In the genomic region with DNA sequence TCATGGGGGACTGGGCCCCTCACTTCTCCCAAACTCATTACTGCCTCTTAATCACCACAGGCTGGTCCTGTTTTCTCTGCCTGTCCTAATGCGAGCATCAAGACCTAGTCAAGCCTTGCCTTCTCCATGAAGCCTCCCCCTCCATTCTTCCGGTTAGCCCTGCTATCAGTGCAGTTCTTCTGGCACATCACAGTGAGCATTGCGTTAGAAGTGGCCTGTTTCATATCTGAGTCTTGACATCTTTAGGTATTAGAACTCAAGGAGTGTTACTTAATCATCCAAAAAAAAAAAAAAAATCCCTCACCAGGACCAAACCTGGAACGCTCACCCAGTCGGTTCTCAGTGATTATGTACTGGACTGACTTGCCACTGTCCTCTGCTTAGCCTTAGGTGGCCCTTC, we compare ENCODE assay signal across 27 cellular contexts.
"Had no signal": no experiment of that assay in that cellular context is flagged by ENCODE, and none has a peak within 500 bp of the region (broad histone marks: within the 10 kb centered on the region; RNA-seq: fewer than 3 reads in every experiment).

No MANE protein-coding gene starts in this region.

- DNase-seq: activated CD4-positive, alpha-beta T cell treated with anti-CD3 and anti-CD28 coated beads for 48 hours; activated CD4-positive, alpha-beta T cell treated with anti-CD3 and anti-CD28 coated beads, Interleukin-2, amount 50 U/mL, for 48 hours; activated CD4-positive, CD25-positive, alpha-beta regulatory T cell; activated CD8-positive, alpha-beta memory T cell treated with anti-CD3 and anti-CD28 coated beads, Interleukin-2, amount 50 U/mL, for 48 hours; activated gamma-delta T cell treated with Interleukin-2 at 50 U/mL for 16 hours; activated naive CD8-positive, alpha-beta T cell treated with anti-CD3 and anti-CD28 coated beads, Interleukin-2, amount 50 U/mL, for 24 hours; activated T-cell treated with anti-CD3 and anti-CD28 coated beads, Interleukin-2, amount 50 U/mL, for 24 hours; central memory CD4-positive, alpha-beta T cell; endodermal cell; foreskin keratinocyte; heart right ventricle; left lung; lower lobe of right lung; mesendoderm; natural killer cell; posterior cingulate gyrus; right cardiac atrium; stimulated activated CD4-positive, alpha-beta T cell treated with anti-CD3 and anti-CD28 coated beads, Interleukin-15, amount 100 ng/mL, for 24 hours; stimulated activated CD4-positive, alpha-beta T cell treated with anti-CD3 and anti-CD28 coated beads, Interleukin-2, amount 100 ng/mL, for 24 hours; stimulated activated naive CD8-positive, alpha-beta T cell treated with anti-CD3 and anti-CD28 coated beads, Interleukin-15, Interleukin-2, amounts not matched to agents 100 U/mL and 50 U/mL, for 24 hours; testis; transverse colon had no signal

- H3K36me3 Mint-ChIP-seq: activated naive CD4-positive, alpha-beta T cell treated with anti-CD3 and anti-CD28 coated beads, Interleukin-2, amount 50 U/mL, for 24 hours; natural killer cell; neural progenitor cell had no signal

- H3K4me2 ChIP-seq: neural progenitor cell had no signal

- H3K36me3 ChIP-seq: breast epithelium, heart right ventricle, left lung, lower lobe of right lung, neural progenitor cell, transverse colon had no signal

- H3K27ac Mint-ChIP-seq: activated naive CD4-positive, alpha-beta T cell treated with anti-CD3 and anti-CD28 coated beads, Interleukin-2, amount 50 U/mL, for 24 hours; activated naive CD8-positive, alpha-beta T cell treated with anti-CD3 and anti-CD28 coated beads, Interleukin-2, amount 50 U/mL, for 24 hours; activated T-cell treated with anti-CD3 and anti-CD28 coated beads, Interleukin-2, amount 50 U/mL, for 24 hours; activated T-helper 17 cell treated with anti-CD3 and anti-CD28 coated beads, Interleukin-2, amount 50 U/mL, for 72 hours; endodermal cell; natural killer cell; neural progenitor cell had no signal

- H3K27me3 Mint-ChIP-seq: activated naive CD4-positive, alpha-beta T cell treated with anti-CD3 and anti-CD28 coated beads, Interleukin-2, amount 50 U/mL, for 24 hours; activated naive CD8-positive, alpha-beta T cell treated with anti-CD3 and anti-CD28 coated beads, Interleukin-2, amount 50 U/mL, for 24 hours; activated T-cell treated with anti-CD3 and anti-CD28 coated beads, Interleukin-2, amount 50 U/mL, for 24 hours; activated T-helper 17 cell treated with anti-CD3 and anti-CD28 coated beads, Interleukin-2, amount 50 U/mL, for 72 hours had no signal

- ATAC-seq: activated naive CD8-positive, alpha-beta T cell treated with anti-CD3 and anti-CD28 coated beads, Interleukin-2, amount 50 U/mL, for 24 hours; activated T-helper 17 cell treated with anti-CD3 and anti-CD28 coated beads, Interleukin-2, amount 50 U/mL, for 72 hours; esophagus mucosa; foreskin keratinocyte; heart right ventricle; left lung; lower lobe of right lung; natural killer cell; right cardiac atrium; stimulated activated naive CD8-positive, alpha-beta T cell treated with anti-CD3 and anti-CD28 coated beads, Interleukin-15, Interleukin-2, amounts not matched to agents 100 U/mL and 50 U/mL, for 24 hours had no signal

- H3K4me1 ChIP-seq: breast epithelium, foreskin keratinocyte, neural progenitor cell, testis had no signal

- H3K27ac ChIP-seq: breast epithelium, foreskin keratinocyte, neural progenitor cell, testis, transverse colon had no signal

- H3K4me3 ChIP-seq: breast epithelium, heart right ventricle, left lung, lower lobe of right lung, neural progenitor cell, testis, transverse colon had no signal

- H2AFZ ChIP-seq: neural progenitor cell had no signal

- H3K27me3 ChIP-seq: breast epithelium, foreskin keratinocyte, left lung, neural progenitor cell, testis, transverse colon had no signal

- H3K9me3 Mint-ChIP-seq: activated naive CD4-positive, alpha-beta T cell treated with anti-CD3 and anti-CD28 coated beads, Interleukin-2, amount 50 U/mL, for 24 hours; activated naive CD8-positive, alpha-beta T cell treated with anti-CD3 and anti-CD28 coated beads, Interleukin-2, amount 50 U/mL, for 24 hours; activated T-cell treated with anti-CD3 and anti-CD28 coated beads, Interleukin-2, amount 50 U/mL, for 24 hours; activated T-helper 17 cell treated with anti-CD3 and anti-CD28 coated beads, Interleukin-2, amount 50 U/mL, for 72 hours; endodermal cell; natural killer cell; neural progenitor cell had no signal

- H3K9ac ChIP-seq: neural progenitor cell had no signal

- H3K4me3 Mint-ChIP-seq: activated naive CD4-positive, alpha-beta T cell treated with anti-CD3 and anti-CD28 coated beads, Interleukin-2, amount 50 U/mL, for 24 hours; activated naive CD8-positive, alpha-beta T cell treated with anti-CD3 and anti-CD28 coated beads, Interleukin-2, amount 50 U/mL, for 24 hours; activated T-cell treated with anti-CD3 and anti-CD28 coated beads, Interleukin-2, amount 50 U/mL, for 24 hours; activated T-helper 17 cell treated with anti-CD3 and anti-CD28 coated beads, Interleukin-2, amount 50 U/mL, for 72 hours; endodermal cell; natural killer cell; neural progenitor cell had no signal

- H3K9me3 ChIP-seq: breast epithelium, heart right ventricle, left lung, lower lobe of right lung, testis, transverse colon had no signal
